ENCODE assay signal across 40 cellular contexts in genomic region chr15:100501095-100501494, GRCh38. TPM values are rescaled to one million over a fixed set of nuclear protein-coding genes. Genes with fewer than 3 reads are reported as not detected.
"Had no signal": no experiment of that assay in that cellular context is flagged by ENCODE, and none has a peak within 500 bp of the region (broad histone marks: within the 10 kb centered on the region; RNA-seq: fewer than 3 reads in every experiment).

No MANE protein-coding gene starts in this region.

- H3K36me3 ChIP-seq: MG63 had no signal

- H3K27ac ChIP-seq: KMS-11 had no signal

- H3K4me2 ChIP-seq: KMS-11 had no signal

- H3K4me3 ChIP-seq: MG63 had no signal

- H3K9me3 ChIP-seq: MG63 had no signal

- DNase-seq: Karpas-422, Kasumi-1, KG1, MG63, MM.1S, MV-4-11, NCI-H1048, NCI-H1092, NCI-H1092 treated with DMSO at 0.1 percent for 48 hours, NCI-H1105, NCI-H1105 treated with DMSO at 0.1 percent for 48 hours, NCI-H1417, NCI-H1417 treated with DMSO at 0.1 percent for 48 hours, NCI-H1436, NCI-H1436 treated with DMSO at 0.1 percent for 48 hours, NCI-H146, NCI-H1694, NCI-H1694 treated with DMSO at 0.1 percent for 48 hours, NCI-H187, NCI-H187 treated with DMSO at 0.1 percent for 48 hours, NCI-H1930, NCI-H2029, NCI-H2029 treated with DMSO at 0.1 percent for 48 hours, NCI-H2081, NCI-H2081 treated with DMSO at 0.1 percent for 48 hours, NCI-H2107, NCI-H2171, NCI-H2171 treated with DMSO at 0.1 percent for 48 hours, NCI-H2227 treated with DMSO at 0.1 percent for 48 hours, NCI-H226, NCI-H345, NCI-H446, NCI-H446 treated with DMSO at 0.1 percent for 48 hours, NCI-H510A, NCI-H510A treated with DMSO at 0.1 percent for 48 hours had no signal

- H3K9ac ChIP-seq: KMS-11 had no signal

RNA-seq across cellular contexts. Expression of gene CERS3, which starts 27.7 kb away (rescaled TPM):
- total RNA-seq: LHCN-M2, M059J, MCF 10A, NCI-H460 had no signal
